25 cellular contexts compared by ENCODE assay signal in the genomic region with DNA sequence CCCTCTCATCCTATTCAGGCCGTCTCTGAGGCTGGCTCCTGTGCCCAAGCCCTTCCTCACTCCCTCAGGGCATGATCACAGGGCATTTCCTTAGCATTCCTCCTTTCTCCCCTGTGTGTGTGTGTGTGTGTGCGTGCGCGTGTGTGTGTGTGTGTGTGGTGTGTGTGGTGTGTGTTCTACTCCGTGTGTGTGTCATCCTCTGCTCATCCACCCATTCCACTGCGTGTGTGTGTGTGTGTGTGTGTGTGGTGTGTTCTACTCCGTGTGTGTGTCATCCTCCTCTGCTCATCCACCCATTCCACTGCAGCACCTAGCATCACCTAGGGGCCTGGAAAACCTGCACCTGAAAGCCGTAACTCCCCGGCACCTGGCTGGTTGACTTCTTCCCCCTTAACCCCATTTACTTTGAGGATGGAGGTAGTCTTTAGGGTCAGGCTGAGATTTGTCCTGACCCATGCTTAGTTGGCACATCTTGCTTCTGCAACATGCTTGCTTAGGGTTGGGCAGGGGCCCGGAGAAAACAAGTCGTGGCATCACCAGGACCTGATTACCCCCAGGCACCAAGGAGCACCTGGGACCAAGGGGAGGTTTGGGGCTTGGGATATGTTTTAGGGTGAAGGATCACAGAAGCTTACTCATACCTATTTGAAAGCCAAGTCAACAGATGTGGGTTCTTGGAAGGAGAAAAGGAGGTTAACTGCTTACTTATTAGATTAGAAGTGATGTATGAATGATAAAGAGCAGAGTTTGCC. TPM values are rescaled to one million over a fixed set of nuclear protein-coding genes. Genes with fewer than 3 reads are reported as not detected.
DNase-seq lines count a peak whose midpoint lies in the region; ATAC-seq and TF ChIP-seq lines count a peak whose summit lies in the region.
"Had no signal": no experiment of that assay in that cellular context is flagged by ENCODE, and none has a peak within 500 bp of the region (broad histone marks: within the 10 kb centered on the region; RNA-seq: fewer than 3 reads in every experiment).

No MANE protein-coding gene starts in this region.

- CTCF ChIA-PET in HEK293 (lab: Yijun Ruan, JAX) = interaction anchor here (1.0 to 1.9 kb wide), 2 partner anchors 23 kb away, joined by 3 to 7 read pairs; no protein-coding TSS in a partner anchor

- no peak for TF ChIP-seq POLR2A in gastroesophageal sphincter (IDR thresholded peaks at IDR 0.05)
- TF ChIP-seq POLR2A in sigmoid colon (IDR thresholded peaks at IDR 0.05) = no peak
- TF ChIP-seq POLR2A in thyroid gland (IDR thresholded peaks at IDR 0.05) = no peak

- H3K4me3 ChIP-seq in HEK293 (ENCODE audit: low read depth, low read length) = no peak overlapping the region
- no peak overlapping the region for H3K4me3 ChIP-seq in RWPE2 (ENCODE audit: severe bottlenecking)
- H3K4me3 ChIP-seq in gastroesophageal sphincter = no peak overlapping the region
- H3K4me3 ChIP-seq in sigmoid colon = no peak overlapping the region
- no peak overlapping the region for H3K4me3 ChIP-seq in thyroid gland (replicated peaks in 1 of 3)
- H3K4me3 ChIP-seq: GM12878, hepatocyte, lung, psoas muscle had no signal

- TF ChIP-seq CTCF in HEK293 (tag by site-specific recombination; IDR thresholded peaks at IDR 0.05) = no peak
- no peak for TF ChIP-seq CTCF in RWPE2 (IDR thresholded peaks at IDR 0.05; ENCODE audit: poor library complexity, severe bottlenecking)
- TF ChIP-seq CTCF in gastroesophageal sphincter (IDR thresholded peaks at IDR 0.05) = no peak
- TF ChIP-seq CTCF in sigmoid colon (IDR thresholded peaks at IDR 0.05) = no peak
- no peak for TF ChIP-seq CTCF in thyroid gland (IDR thresholded peaks at IDR 0.05)

- intact Hi-C loops in sigmoid colon (cut with DNase I) (no loop called here), thyroid gland (cut with DNase I) (no loop called here)

- H3K4me1 ChIP-seq in HEK293 (ENCODE audit: control insufficient read depth, insufficient read depth, low read length) (no peaks in the 10 kb centered on the region), RWPE2 (ENCODE audit: insufficient read depth, poor library complexity, severe bottlenecking) (peaks cover 8% of the 10 kb centered on the region), gastroesophageal sphincter (peaks cover 2 to 100% (median 61%) of the 10 kb centered on the region in 3 donors), sigmoid colon (peaks cover 0 to 83% (median 64%) of the 10 kb centered on the region in 4 donors), thyroid gland (peaks cover 28 to 70% of the 10 kb centered on the region in 2 donors)

- WGBS in gastroesophageal sphincter (ENCODE audit: low coverage in 1 of 2), 2 donors = 35 to 71% methylated on average over 2 to 8 of the region's 11 CpGs
- WGBS in sigmoid colon, 2 donors = 87 to 93% methylated on average over 11 of the region's 11 CpGs
- 91 to 92% methylated on average over 9 to 11 of the region's 11 CpGs for WGBS in thyroid gland, 2 donors

- no peak for DNase-seq in RWPE2 (ENCODE audit: low spot score)
- DNase-seq in sigmoid colon = peak; percentile 56
- no peak for DNase-seq in thyroid gland
- DNase-seq in DMS153 treated with DMSO at 0.1 percent for 48 hours (lab: John Stamatoyannopoulos, UW; ENCODE audit: unreplicated experiment) = no peak
- DNase-seq in activated T-cell treated with anti-CD3 and anti-CD28 coated beads for 4 hours = no peak
- DNase-seq: activated B cell treated with CpG ODN at 0.5 μM for 24 hours; activated naive CD8-positive, alpha-beta T cell treated with anti-CD3 and anti-CD28 coated beads, Interleukin-2, amount 10 ng/mL, durations not matched to agents 7 days and 5 days; foreskin melanocyte; immature natural killer cell; NCI-H446 treated with DMSO at 0.1 percent for 48 hours; psoas muscle; SHP77; stimulated activated CD4-positive, alpha-beta T cell treated with anti-CD3 and anti-CD28 coated beads, Interleukin-2, amount 100 ng/mL, for 48 hours had no signal

- POLR2A ChIA-PET in HEK293 (lab: Yijun Ruan, JAX) = no interaction called here

- H3K27me3 ChIP-seq in RWPE2 (ENCODE audit: insufficient read depth, poor library complexity, severe bottlenecking) (no peaks in the 10 kb centered on the region), gastroesophageal sphincter (no peaks in the 10 kb centered on the region), sigmoid colon (no peaks in the 10 kb centered on the region), thyroid gland (no peaks in the 10 kb centered on the region)
- H3K27me3 ChIP-seq: hepatocyte, neutrophil had no signal

- no peak overlapping the region for H3K27ac ChIP-seq in HEK293 (ENCODE audit: extremely low read depth, low read depth, low read length)
- H3K27ac ChIP-seq in RWPE2 (ENCODE audit: poor library complexity, severe bottlenecking) = peak overlapping the region; percentile 26
- peak overlapping the region in 3 of 4 donors; percentile 61 to 70 (median 68) for H3K27ac ChIP-seq in gastroesophageal sphincter
- H3K27ac ChIP-seq in sigmoid colon = peak overlapping the region in 2 of 4 donors; percentile 5 to 67
- H3K27ac ChIP-seq in thyroid gland = peak overlapping the region in 1 of 3 donors; percentile 59
- H3K27ac ChIP-seq: C4-2B, hepatocyte, neutrophil, psoas muscle had no signal

- no peak for ATAC-seq in RWPE2 (ENCODE audit: low read depth)
- no peak for ATAC-seq in gastroesophageal sphincter
- no peak for ATAC-seq in GM18511 (IDR thresholded peaks at IDR 0.05; ENCODE audit: unreplicated experiment)
- ATAC-seq: activated T-helper 17 cell treated with anti-CD3 and anti-CD28 coated beads, Interleukin-2, amount 50 U/mL, for 72 hours; GM12878; HCT116; stimulated activated effector memory CD8-positive, alpha-beta T cell treated with anti-CD3 and anti-CD28 coated beads, Interleukin-12 subunit alpha, Interleukin-12 subunit beta, amount 100 ng/mL, for 72 hours had no signal

- no peak for TF ChIP-seq EP300 in gastroesophageal sphincter (IDR thresholded peaks at IDR 0.05)
- no peak for TF ChIP-seq EP300 in sigmoid colon (IDR thresholded peaks at IDR 0.05)

- H3K9me3 ChIP-seq in HEK293 (ENCODE audit: control insufficient read depth, insufficient read depth, low read depth, low read length) (no peaks in the 10 kb centered on the region), RWPE2 (ENCODE audit: severe bottlenecking) (no peaks in the 10 kb centered on the region), gastroesophageal sphincter (no peaks in the 10 kb centered on the region), sigmoid colon (no peaks in the 10 kb centered on the region), thyroid gland (no peaks in the 10 kb centered on the region)
- H3K9me3 ChIP-seq: neutrophil, psoas muscle had no signal

- H3K36me3 ChIP-seq in HEK293 (ENCODE audit: control insufficient read depth in 2 of 2, insufficient read depth in 1 of 2, low read length in 2 of 2) = no peaks in the 10 kb centered on the region
- H3K36me3 ChIP-seq in RWPE2 (ENCODE audit: low read depth) = no peaks in the 10 kb centered on the region
- peaks cover 0 to 3% of the 10 kb centered on the region in 2 donors for H3K36me3 ChIP-seq in gastroesophageal sphincter
- H3K36me3 ChIP-seq in sigmoid colon = peaks cover 0 to 3% (median 0%) of the 10 kb centered on the region in 4 donors
- no peaks in the 10 kb centered on the region for H3K36me3 ChIP-seq in thyroid gland
- H3K36me3 ChIP-seq: neutrophil had no signal

TF ChIP-seq in HEK293, 187 proteins besides CTCF, POLR2A, EP300 and RAD21:
- TF ChIP-seq ZNF623 (tag by site-specific recombination; IDR thresholded peaks at IDR 0.05) (no peak), ZNF791 (tag by site-specific recombination; IDR thresholded peaks at IDR 0.05) (no peak), ZFHX2 (tag by site-specific recombination; conservative IDR thresholded peaks at IDR 0.05) (peak; percentile 78), EGR2 (tag by site-specific recombination; IDR thresholded peaks at IDR 0.05; ENCODE audit: low read depth) (peak; percentile 92), ZNF133 (tag by site-specific recombination; IDR thresholded peaks at IDR 0.05) (no peak), ZNF776 (tag by site-specific recombination; IDR thresholded peaks at IDR 0.05; ENCODE audit: borderline replicate concordance) (0 out of 2 replicates have a peak, but pooled peaks have one; percentile 27)
- TF ChIP-seq, protein P1, sequence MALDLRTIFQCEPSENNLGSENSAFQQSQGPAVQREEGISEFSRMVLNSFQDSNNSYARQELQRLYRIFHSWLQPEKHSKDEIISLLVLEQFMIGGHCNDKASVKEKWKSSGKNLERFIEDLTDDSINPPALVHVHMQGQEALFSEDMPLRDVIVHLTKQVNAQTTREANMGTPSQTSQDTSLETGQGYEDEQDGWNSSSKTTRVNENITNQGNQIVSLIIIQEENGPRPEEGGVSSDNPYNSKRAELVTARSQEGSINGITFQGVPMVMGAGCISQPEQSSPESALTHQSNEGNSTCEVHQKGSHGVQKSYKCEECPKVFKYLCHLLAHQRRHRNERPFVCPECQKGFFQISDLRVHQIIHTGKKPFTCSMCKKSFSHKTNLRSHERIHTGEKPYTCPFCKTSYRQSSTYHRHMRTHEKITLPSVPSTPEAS (tag by site-specific recombination; IDR thresholded peaks at IDR 0.05) = peak; percentile 75

RNA-seq across cellular contexts. Expression of a gene that starts 18.8 kb away (rescaled TPM):
- total RNA-seq in gastroesophageal sphincter = 100 to 1,000 TPM; 560 to 818 (median 738) TPM
- total RNA-seq in sigmoid colon = 100 to 1,000 TPM; 120 to 295 (median 205) TPM
- 10 to 100 TPM in 2 of 3 donors, 1 to 10 TPM in 1; 4.6 to 40.0 (median 10.2) TPM for polyA plus RNA-seq in sigmoid colon
- 100 to 1,000 TPM; 424 to 772 (median 543) TPM for total RNA-seq in thyroid gland
- total RNA-seq: activated B cell treated with CpG ODN at 0.5 μM for 24 hours; activated T-helper 17 cell treated with anti-CD3 and anti-CD28 coated beads, Interleukin-2, amount 50 U/mL, for 72 hours; OCI-LY7 had no signal
- polyA plus RNA-seq: immature natural killer cell had no signal
